ENCODE assay signal across 26 cellular contexts in genomic region chr5:83703059-83703458, GRCh38.
"Had no signal": no experiment of that assay in that cellular context is flagged by ENCODE, and none has a peak within 500 bp of the region (broad histone marks: within the 10 kb centered on the region; RNA-seq: fewer than 3 reads in every experiment).

No MANE protein-coding gene starts in this region.

- H3K4me3 Mint-ChIP-seq: activated CD4-positive, alpha-beta memory T cell treated with anti-CD3 and anti-CD28 coated beads for 36 hours; activated CD4-positive, alpha-beta T cell treated with anti-CD3 and anti-CD28 coated beads for 36 hours; activated CD4-positive, alpha-beta T cell treated with anti-CD3 and anti-CD28 coated beads, Interleukin-2, amount 10 ng/mL, durations not matched to agents 24 days and 14 days; activated CD8-positive, alpha-beta memory T cell treated with anti-CD3 and anti-CD28 coated beads, Interleukin-2, amount 10 ng/mL, durations not matched to agents 7 days and 5 days; activated CD8-positive, alpha-beta T cell treated with anti-CD3 and anti-CD28 coated beads, Interleukin-2, amount 10 ng/mL, durations not matched to agents 7 days and 5 days; activated naive CD4-positive, alpha-beta T cell treated with anti-CD3 and anti-CD28 coated beads, Interleukin-2, amount 10 ng/mL, durations not matched to agents 7 days and 5 days; activated naive CD8-positive, alpha-beta T cell treated with anti-CD3 and anti-CD28 coated beads, Interleukin-2, amount 10 ng/mL, durations not matched to agents 7 days and 5 days; activated T-helper 1 cell treated with anti-CD3 and anti-CD28 coated beads, Interleukin-12 subunit alpha, Interleukin-12 subunit beta, Interleukin-2, Interleukin-4 antibody, amounts not matched to agents 30 ng/mL and 10 ng/mL and 1 ng/mL, durations not matched to agents 14 hours and 24 hours and 36 hours; brain had no signal

- H3K27ac Mint-ChIP-seq: activated CD4-positive, alpha-beta memory T cell treated with anti-CD3 and anti-CD28 coated beads for 36 hours; activated CD4-positive, alpha-beta T cell treated with anti-CD3 and anti-CD28 coated beads for 36 hours; activated CD4-positive, alpha-beta T cell treated with anti-CD3 and anti-CD28 coated beads, Interleukin-2, amount 10 ng/mL, durations not matched to agents 24 days and 14 days; activated CD8-positive, alpha-beta memory T cell treated with anti-CD3 and anti-CD28 coated beads, Interleukin-2, amount 10 ng/mL, durations not matched to agents 7 days and 5 days; activated CD8-positive, alpha-beta T cell treated with anti-CD3 and anti-CD28 coated beads, Interleukin-2, amount 10 ng/mL, durations not matched to agents 7 days and 5 days; activated naive CD4-positive, alpha-beta T cell treated with anti-CD3 and anti-CD28 coated beads, Interleukin-2, amount 10 ng/mL, durations not matched to agents 7 days and 5 days; activated naive CD4-positive, alpha-beta T cell treated with anti-CD3 and anti-CD28 coated beads, Interleukin-2, amount 50 U/mL, for 72 hours; activated naive CD8-positive, alpha-beta T cell treated with anti-CD3 and anti-CD28 coated beads, Interleukin-2, amount 10 ng/mL, durations not matched to agents 7 days and 5 days; activated T-helper 1 cell treated with anti-CD3 and anti-CD28 coated beads, Interleukin-12 subunit alpha, Interleukin-12 subunit beta, Interleukin-2, Interleukin-4 antibody, amounts not matched to agents 30 ng/mL and 10 ng/mL and 1 ng/mL, durations not matched to agents 14 hours and 24 hours and 36 hours; brain had no signal

- H3K9me3 Mint-ChIP-seq: activated CD4-positive, alpha-beta T cell treated with anti-CD3 and anti-CD28 coated beads, Interleukin-2, amount 10 ng/mL, durations not matched to agents 24 days and 14 days; activated naive CD4-positive, alpha-beta T cell treated with anti-CD3 and anti-CD28 coated beads, Interleukin-2, amount 10 ng/mL, durations not matched to agents 7 days and 5 days; activated naive CD8-positive, alpha-beta T cell treated with anti-CD3 and anti-CD28 coated beads, Interleukin-2, amount 10 ng/mL, durations not matched to agents 7 days and 5 days; activated T-helper 1 cell treated with anti-CD3 and anti-CD28 coated beads, Interleukin-12 subunit alpha, Interleukin-12 subunit beta, Interleukin-2, Interleukin-4 antibody, amounts not matched to agents 30 ng/mL and 10 ng/mL and 1 ng/mL, durations not matched to agents 14 hours and 24 hours and 36 hours had no signal

- H3K4me1 Mint-ChIP-seq: activated CD4-positive, alpha-beta T cell treated with anti-CD3 and anti-CD28 coated beads for 36 hours; activated CD4-positive, alpha-beta T cell treated with anti-CD3 and anti-CD28 coated beads, Interleukin-2, amount 10 ng/mL, durations not matched to agents 24 days and 14 days; activated CD8-positive, alpha-beta memory T cell treated with anti-CD3 and anti-CD28 coated beads, Interleukin-2, amount 10 ng/mL, durations not matched to agents 7 days and 5 days; activated naive CD4-positive, alpha-beta T cell treated with anti-CD3 and anti-CD28 coated beads, Interleukin-2, amount 10 ng/mL, durations not matched to agents 7 days and 5 days; activated naive CD8-positive, alpha-beta T cell treated with anti-CD3 and anti-CD28 coated beads, Interleukin-2, amount 10 ng/mL, durations not matched to agents 7 days and 5 days; brain had no signal

- H3K27me3 Mint-ChIP-seq: activated CD8-positive, alpha-beta memory T cell treated with anti-CD3 and anti-CD28 coated beads, Interleukin-2, amount 10 ng/mL, durations not matched to agents 7 days and 5 days; activated naive CD4-positive, alpha-beta T cell treated with anti-CD3 and anti-CD28 coated beads, Interleukin-2, amount 10 ng/mL, durations not matched to agents 7 days and 5 days had no signal

- DNase-seq: activated CD4-positive, alpha-beta memory T cell treated with anti-CD3 and anti-CD28 coated beads for 36 hours; activated CD4-positive, alpha-beta T cell treated with anti-CD3 and anti-CD28 coated beads for 36 hours; activated CD4-positive, alpha-beta T cell treated with anti-CD3 and anti-CD28 coated beads, Interleukin-2, amount 10 ng/mL, durations not matched to agents 24 days and 14 days; activated CD4-positive, CD25-positive, alpha-beta regulatory T cell; activated CD4-positive, CD25-positive, alpha-beta regulatory T cell treated with anti-CD3 and anti-CD28 coated beads, Interleukin-2, amount 50 U/mL, for 72 hours; activated CD8-positive, alpha-beta memory T cell treated with anti-CD3 and anti-CD28 coated beads, Interleukin-2, amount 10 ng/mL, durations not matched to agents 7 days and 5 days; activated CD8-positive, alpha-beta memory T cell treated with anti-CD3 and anti-CD28 coated beads, Interleukin-2, amount 50 U/mL, for 4 hours; activated CD8-positive, alpha-beta T cell treated with anti-CD3 and anti-CD28 coated beads, Interleukin-2, amount 10 ng/mL, durations not matched to agents 7 days and 5 days; activated gamma-delta T cell; activated naive CD4-positive, alpha-beta T cell; activated naive CD4-positive, alpha-beta T cell treated with anti-CD3 and anti-CD28 coated beads, Interleukin-2, amount 10 ng/mL, durations not matched to agents 7 days and 5 days; activated naive CD8-positive, alpha-beta T cell treated with anti-CD3 and anti-CD28 coated beads, Interleukin-2, amount 10 ng/mL, durations not matched to agents 7 days and 5 days; activated T-cell treated with anti-CD3 and anti-CD28 coated beads, Interleukin-2, amount 50 U/mL, for 1 hour; activated T-cell treated with anti-CD3 and anti-CD28 coated beads, Interleukin-2, amount 50 U/mL, for 48 hours; central memory CD4-positive, alpha-beta T cell; cerebellar nuclear complex; colonic mucosa; effector CD8-positive, alpha-beta T cell; esophagus squamous epithelium; foreskin melanocyte; heart right ventricle; T-helper 2 cell had no signal

- H3K36me3 Mint-ChIP-seq: activated CD4-positive, alpha-beta memory T cell treated with anti-CD3 and anti-CD28 coated beads for 36 hours; activated CD8-positive, alpha-beta memory T cell treated with anti-CD3 and anti-CD28 coated beads, Interleukin-2, amount 10 ng/mL, durations not matched to agents 7 days and 5 days; activated naive CD4-positive, alpha-beta T cell treated with anti-CD3 and anti-CD28 coated beads, Interleukin-2, amount 10 ng/mL, durations not matched to agents 7 days and 5 days; activated naive CD8-positive, alpha-beta T cell treated with anti-CD3 and anti-CD28 coated beads, Interleukin-2, amount 10 ng/mL, durations not matched to agents 7 days and 5 days had no signal

- ATAC-seq: activated CD4-positive, alpha-beta T cell treated with anti-CD3 and anti-CD28 coated beads for 36 hours; activated CD8-positive, alpha-beta memory T cell treated with anti-CD3 and anti-CD28 coated beads, Interleukin-2, amount 10 ng/mL, durations not matched to agents 7 days and 5 days; activated CD8-positive, alpha-beta T cell treated with anti-CD3 and anti-CD28 coated beads, Interleukin-2, amount 10 ng/mL, durations not matched to agents 7 days and 5 days; activated naive CD4-positive, alpha-beta T cell treated with anti-CD3 and anti-CD28 coated beads, Interleukin-2, amount 50 U/mL, for 72 hours; gastroesophageal sphincter; heart right ventricle had no signal
